ENCODE assay signal across 8 cellular contexts in genomic region chr21:44370027-44370735, GRCh38. TPM values are rescaled to one million over a fixed set of nuclear protein-coding genes. Genes with fewer than 3 reads are reported as not detected.
A peak's percentile ranks its signal among the peaks of the same experiment; 100 is the strongest.
DNase-seq lines count a peak whose midpoint lies in the region; ATAC-seq and TF ChIP-seq lines count a peak whose summit lies in the region.

No MANE protein-coding gene starts in this region.

- H3K4me1 ChIP-seq in mesodermal cell (ENCODE audit: control insufficient read depth, insufficient read depth, low read length, poor library complexity, severe bottlenecking): no peaks in the 10 kb centered on the region

- H3K27ac ChIP-seq in mesodermal cell (ENCODE audit: low read depth, low read length, severe bottlenecking): no peak overlapping the region

- no peaks in the 10 kb centered on the region for H3K36me3 ChIP-seq in mesodermal cell (ENCODE audit: control insufficient read depth, insufficient read depth, low read length)

- WGBS in mesodermal cell (ENCODE audit: insufficient coverage in 2 of 2), 2 experiments: 43 to 46% methylated on average over 26 to 29 of the region's 29 CpGs

- peak; percentile 23 for DNase-seq in COR-L47 (lab: John Stamatoyannopoulos, UW)
- peak; percentile 43 for DNase-seq in cerebellum (ENCODE audit: low spot score)
- DNase-seq in SW 1271 (lab: John Stamatoyannopoulos, UW): no peak
- no peak for DNase-seq in GM13977 (ENCODE audit: low spot score)
- DNase-seq in putamen (ENCODE audit: low spot score): no peak

- TF ChIP-seq RAD21 in Ishikawa (IDR thresholded peaks at IDR 0.05; ENCODE audit: low read depth): no peak

- no peak for TF ChIP-seq EP300 in Ishikawa (IDR thresholded peaks at IDR 0.05; ENCODE audit: borderline replicate concordance)

- in situ Hi-C loops in GM13977 (cut with MboI; ENCODE audit: low pct_unique_long_range_greater_than_20kb, low sequenced_read_pairs, unreplicated experiment): no loop called here

- no peak for TF ChIP-seq CTCF in GM13977 (IDR thresholded peaks at IDR 0.05; ENCODE audit: extremely low read depth, insufficient read depth, missing control alignments)

- no peak for ATAC-seq in GM21515 (IDR thresholded peaks at IDR 0.05; ENCODE audit: unreplicated experiment)

- H3K4me3 ChIP-seq in mesodermal cell (ENCODE audit: extremely low read depth, insufficient read depth, low read length, poor library complexity, severe bottlenecking): peak overlapping the region; percentile 11

- H3K9me3 ChIP-seq in mesodermal cell (ENCODE audit: control insufficient read depth, low read length): no peaks in the 10 kb centered on the region

TF ChIP-seq in Ishikawa, 13 proteins besides CTCF, POLR2A, EP300 and RAD21:
- TF ChIP-seq TCF12 (IDR thresholded peaks at IDR 0.05; ENCODE audit: low read depth) (no peak), YY1 (IDR thresholded peaks at IDR 0.05; ENCODE audit: low read depth) (no peak), ZBTB7A (IDR thresholded peaks at IDR 0.05; ENCODE audit: low read depth) (no peak), CREB1 (IDR thresholded peaks at IDR 0.05; ENCODE audit: low read depth) (no peak), EGR1 (IDR thresholded peaks at IDR 0.05) (no peak), NFIC (IDR thresholded peaks at IDR 0.05) (no peak)
- TF ChIP-seq, protein P1, sequence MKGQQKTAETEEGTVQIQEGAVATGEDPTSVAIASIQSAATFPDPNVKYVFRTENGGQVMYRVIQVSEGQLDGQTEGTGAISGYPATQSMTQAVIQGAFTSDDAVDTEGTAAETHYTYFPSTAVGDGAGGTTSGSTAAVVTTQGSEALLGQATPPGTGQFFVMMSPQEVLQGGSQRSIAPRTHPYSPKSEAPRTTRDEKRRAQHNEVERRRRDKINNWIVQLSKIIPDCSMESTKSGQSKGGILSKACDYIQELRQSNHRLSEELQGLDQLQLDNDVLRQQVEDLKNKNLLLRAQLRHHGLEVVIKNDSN (IDR thresholded peaks at IDR 0.05): peak; percentile 71
- TF ChIP-seq, protein P2, sequence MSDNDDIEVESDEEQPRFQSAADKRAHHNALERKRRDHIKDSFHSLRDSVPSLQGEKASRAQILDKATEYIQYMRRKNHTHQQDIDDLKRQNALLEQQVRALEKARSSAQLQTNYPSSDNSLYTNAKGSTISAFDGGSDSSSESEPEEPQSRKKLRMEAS (IDR thresholded peaks at IDR 0.05): peak; percentile 43; the same call in 1 of the 2 replicates

RNA-seq across cellular contexts. Expression of gene TRPM2, which starts 16.8 kb away (rescaled TPM):
- total RNA-seq in cerebellum: 4.0 TPM
- polyA plus RNA-seq in mesodermal cell (2013, experiment 1 of 2): not detected
- polyA plus RNA-seq in mesodermal cell (2013, experiment 2 of 2): not detected

RNA-seq across cellular contexts. Expression of gene CFAP410, which starts 31.0 kb away (rescaled TPM):
- 9.3 TPM for total RNA-seq in cerebellum
- polyA plus RNA-seq in mesodermal cell (2013, experiment 1 of 2): 15.3 TPM
- 10.8 TPM for polyA plus RNA-seq in mesodermal cell (2013, experiment 2 of 2)

Comparison
In these comparisons a context has a peak if more than half of its experiments do, and no peak if none do; other contexts are left out.
1. DNase-seq: peak in COR-L47 (single experiment) and cerebellum (single experiment); none in SW 1271 (0 of 2), GM13977 (single experiment) and putamen (single experiment).